14 cellular contexts compared by ENCODE assay signal in genomic region chr10:90051474-90051873, GRCh38.
DNase-seq lines count a peak whose midpoint lies in the region; ATAC-seq, FAIRE-seq and TF ChIP-seq lines count a peak whose summit lies in the region.
"Had no signal": no experiment of that assay in that cellular context is flagged by ENCODE, and none has a peak within 500 bp of the region (broad histone marks: within the 10 kb centered on the region; RNA-seq: fewer than 3 reads in every experiment).

No MANE protein-coding gene starts in this region.

- H3K9ac ChIP-seq in astrocyte (ENCODE audit: low read length): no peak overlapping the region

- no peaks in the 10 kb centered on the region for H3K79me2 ChIP-seq in astrocyte (ENCODE audit: insufficient read depth, low read length)

- no peak overlapping the region for H3K4me3 Mint-ChIP-seq in astrocyte (ENCODE audit: unreplicated experiment)

- no peak overlapping the region for H3K27ac Mint-ChIP-seq in astrocyte (ENCODE audit: unreplicated experiment)

- peak; percentile 28 for DNase-seq in astrocyte (ENCODE audit: low read depth)
- DNase-seq in activated CD4-positive, alpha-beta T cell treated with anti-CD3 and anti-CD28 coated beads for 4 hours: no peak
- no peak for DNase-seq in HCEC 1CT
- no peak for DNase-seq in activated naive CD4-positive, alpha-beta T cell treated with anti-CD3 and anti-CD28 coated beads, Interleukin-2, amount 50 U/mL, for 16 hours
- DNase-seq in dermis blood vessel endothelial cell: no peak
- DNase-seq: BE2C, caudate nucleus, NCI-H524 treated with DMSO at 0.1 percent for 48 hours, SJCRH30, tibial artery had no signal

- no peaks in the 10 kb centered on the region for H3K4me1 Mint-ChIP-seq in astrocyte (ENCODE audit: low read depth, unreplicated experiment)

- H3K9me3 Mint-ChIP-seq in astrocyte (ENCODE audit: unreplicated experiment): no peaks in the 10 kb centered on the region

- no peaks in the 10 kb centered on the region for H3K27me3 ChIP-seq in astrocyte (ENCODE audit: insufficient read depth, low read length)
- H3K27me3 ChIP-seq: BE2C, SJCRH30, tibial artery had no signal

- FAIRE-seq in astrocyte (lab: Jason Lieb, UNC): no peak

- no peaks in the 10 kb centered on the region for H3K4me1 ChIP-seq in astrocyte (ENCODE audit: insufficient read depth, low read length)
- H3K4me1 ChIP-seq: BE2C, SJCRH30, tibial artery had no signal

- H4K20me1 ChIP-seq in astrocyte (ENCODE audit: insufficient read depth, low read length): no peaks in the 10 kb centered on the region

- no peaks in the 10 kb centered on the region for H3K36me3 ChIP-seq in astrocyte (ENCODE audit: insufficient read depth, low read length)
- H3K36me3 ChIP-seq: BE2C, SJCRH30, tibial artery had no signal

- ATAC-seq in GM18867 (IDR thresholded peaks at IDR 0.05; ENCODE audit: unreplicated experiment) (peak; percentile 43), HG03175 (IDR thresholded peaks at IDR 0.05; ENCODE audit: unreplicated experiment) (peak; percentile 22)
- ATAC-seq: sciatic nerve had no signal

- H3K4me2 ChIP-seq in astrocyte (ENCODE audit: low read length): no peak overlapping the region

- TF ChIP-seq CTCF in C4-2B (conservative IDR thresholded peaks at IDR 0.05) (no peak), astrocyte (IDR thresholded peaks at IDR 0.05; ENCODE audit: insufficient read depth, low read depth, low read length) (no peak)

- H3K27me3 Mint-ChIP-seq in astrocyte (ENCODE audit: low read depth, unreplicated experiment): no peaks in the 10 kb centered on the region

- no peak overlapping the region for H2AFZ ChIP-seq in astrocyte (ENCODE audit: low read depth, low read length)

- H3K9me3 ChIP-seq in astrocyte (ENCODE audit: insufficient read depth, low read depth, low read length): peaks cover 5% of the 10 kb centered on the region
- H3K9me3 ChIP-seq: BE2C, SJCRH30, tibial artery had no signal

- H3K27ac ChIP-seq in C4-2B (peak overlapping the region; percentile 6; the same call in 1 of the 2 replicates), astrocyte (ENCODE audit: low read depth, low read length) (no peak overlapping the region)
- H3K27ac ChIP-seq: SJCRH30, tibial artery had no signal

- H3K36me3 Mint-ChIP-seq in astrocyte (ENCODE audit: low read depth, unreplicated experiment): no peaks in the 10 kb centered on the region

- no peak overlapping the region for H3K4me3 ChIP-seq in astrocyte (ENCODE audit: insufficient read depth, low read depth, low read length)
- H3K4me3 ChIP-seq: SJCRH30, tibial artery had no signal
